ENCODE assay signal across 1 cellular context in the genomic region with DNA sequence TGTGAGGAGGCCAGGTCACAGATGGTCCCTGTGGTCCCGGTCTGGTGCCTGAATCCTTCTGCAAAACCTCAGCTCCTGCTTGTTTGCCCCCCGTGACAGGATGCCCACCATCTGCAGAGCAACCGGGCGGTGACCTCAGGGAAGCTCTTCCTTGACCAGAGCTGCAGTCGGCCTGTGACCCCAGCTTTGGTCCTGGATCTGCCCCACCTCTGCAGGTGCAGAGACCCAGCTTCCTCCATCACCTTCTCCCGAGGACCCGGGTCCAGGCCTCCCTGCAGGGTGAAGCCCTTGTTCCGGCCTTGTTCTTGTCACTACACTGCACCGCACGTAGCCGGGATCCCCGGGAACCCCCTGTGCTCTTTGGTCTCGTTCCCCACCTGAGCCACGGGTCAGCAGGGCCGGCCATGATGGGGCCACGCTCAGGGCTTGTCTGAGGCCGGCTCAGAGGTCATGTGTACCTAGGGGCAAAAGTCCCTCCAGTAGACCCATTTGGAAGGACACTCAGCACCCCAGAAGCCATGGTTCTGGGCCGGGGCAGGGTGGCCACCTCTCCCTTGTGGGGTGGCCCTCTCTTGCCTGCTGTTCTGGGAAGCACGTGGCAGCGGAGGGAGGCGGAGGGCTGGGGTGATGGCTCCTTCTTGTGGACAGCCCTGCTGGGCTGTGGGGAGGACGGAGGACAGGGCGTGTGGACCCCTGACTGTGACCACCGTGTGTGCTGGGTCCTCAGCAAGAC.
A peak's percentile ranks its signal among the peaks of the same experiment; 100 is the strongest.
TF ChIP-seq lines count a peak whose summit lies in the region.

No MANE protein-coding gene starts in this region.

TF ChIP-seq in HepG2, 621 proteins besides CTCF, POLR2A, EP300 and RAD21 (continued from another document and continues in another):
- TF ChIP-seq, protein P1, sequence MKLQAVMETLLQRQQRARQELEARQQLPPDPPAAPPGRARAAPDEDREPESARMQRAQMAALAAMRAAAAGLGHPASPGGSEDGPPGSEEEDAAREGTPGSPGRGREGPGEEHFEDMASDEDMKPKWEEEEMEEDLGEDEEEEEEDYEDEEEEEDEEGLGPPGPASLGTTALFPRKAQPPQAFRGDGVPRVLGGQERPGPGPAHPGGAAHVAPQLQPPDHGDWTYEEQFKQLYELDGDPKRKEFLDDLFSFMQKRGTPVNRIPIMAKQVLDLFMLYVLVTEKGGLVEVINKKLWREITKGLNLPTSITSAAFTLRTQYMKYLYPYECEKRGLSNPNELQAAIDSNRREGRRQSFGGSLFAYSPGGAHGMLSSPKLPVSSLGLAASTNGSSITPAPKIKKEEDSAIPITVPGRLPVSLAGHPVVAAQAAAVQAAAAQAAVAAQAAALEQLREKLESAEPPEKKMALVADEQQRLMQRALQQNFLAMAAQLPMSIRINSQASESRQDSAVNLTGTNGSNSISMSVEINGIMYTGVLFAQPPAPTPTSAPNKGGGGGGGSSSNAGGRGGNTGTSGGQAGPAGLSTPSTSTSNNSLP (IDR thresholded peaks at IDR 0.05; ENCODE audit: low read depth, low read length) = no peak
- TF ChIP-seq SKI (IDR thresholded peaks at IDR 0.05; ENCODE audit: partially characterized antibody) = no peak
- TF ChIP-seq, protein P2, sequence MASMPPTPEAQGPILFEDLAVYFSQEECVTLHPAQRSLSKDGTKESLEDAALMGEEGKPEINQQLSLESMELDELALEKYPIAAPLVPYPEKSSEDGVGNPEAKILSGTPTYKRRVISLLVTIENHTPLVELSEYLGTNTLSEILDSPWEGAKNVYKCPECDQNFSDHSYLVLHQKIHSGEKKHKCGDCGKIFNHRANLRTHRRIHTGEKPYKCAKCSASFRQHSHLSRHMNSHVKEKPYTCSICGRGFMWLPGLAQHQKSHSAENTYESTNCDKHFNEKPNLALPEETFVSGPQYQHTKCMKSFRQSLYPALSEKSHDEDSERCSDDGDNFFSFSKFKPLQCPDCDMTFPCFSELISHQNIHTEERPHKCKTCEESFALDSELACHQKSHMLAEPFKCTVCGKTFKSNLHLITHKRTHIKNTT (CRISPR knock-in tag; IDR thresholded peaks at IDR 0.05) = no peak
- no peak for TF ChIP-seq ZNF616 (CRISPR knock-in tag; IDR thresholded peaks at IDR 0.05; ENCODE audit: low read depth)
- TF ChIP-seq RFX1 (IDR thresholded peaks at IDR 0.05) = no peak
- TF ChIP-seq ZNF432 (CRISPR knock-in tag; IDR thresholded peaks at IDR 0.05; ENCODE audit: borderline replicate concordance) = no peak
- TF ChIP-seq TRIM24 (CRISPR knock-in tag; IDR thresholded peaks at IDR 0.05) = 0 out of 2 replicates have a peak, but pooled peaks have one; percentile 28
- TF ChIP-seq ZNF839 (CRISPR knock-in tag; IDR thresholded peaks at IDR 0.05; ENCODE audit: borderline replicate concordance) = 0 out of 2 replicates have a peak, but pooled peaks have one; percentile 32
- TF ChIP-seq ZNF670 (CRISPR knock-in tag; IDR thresholded peaks at IDR 0.05; ENCODE audit: borderline replicate concordance) = no peak
- TF ChIP-seq, protein P3, sequence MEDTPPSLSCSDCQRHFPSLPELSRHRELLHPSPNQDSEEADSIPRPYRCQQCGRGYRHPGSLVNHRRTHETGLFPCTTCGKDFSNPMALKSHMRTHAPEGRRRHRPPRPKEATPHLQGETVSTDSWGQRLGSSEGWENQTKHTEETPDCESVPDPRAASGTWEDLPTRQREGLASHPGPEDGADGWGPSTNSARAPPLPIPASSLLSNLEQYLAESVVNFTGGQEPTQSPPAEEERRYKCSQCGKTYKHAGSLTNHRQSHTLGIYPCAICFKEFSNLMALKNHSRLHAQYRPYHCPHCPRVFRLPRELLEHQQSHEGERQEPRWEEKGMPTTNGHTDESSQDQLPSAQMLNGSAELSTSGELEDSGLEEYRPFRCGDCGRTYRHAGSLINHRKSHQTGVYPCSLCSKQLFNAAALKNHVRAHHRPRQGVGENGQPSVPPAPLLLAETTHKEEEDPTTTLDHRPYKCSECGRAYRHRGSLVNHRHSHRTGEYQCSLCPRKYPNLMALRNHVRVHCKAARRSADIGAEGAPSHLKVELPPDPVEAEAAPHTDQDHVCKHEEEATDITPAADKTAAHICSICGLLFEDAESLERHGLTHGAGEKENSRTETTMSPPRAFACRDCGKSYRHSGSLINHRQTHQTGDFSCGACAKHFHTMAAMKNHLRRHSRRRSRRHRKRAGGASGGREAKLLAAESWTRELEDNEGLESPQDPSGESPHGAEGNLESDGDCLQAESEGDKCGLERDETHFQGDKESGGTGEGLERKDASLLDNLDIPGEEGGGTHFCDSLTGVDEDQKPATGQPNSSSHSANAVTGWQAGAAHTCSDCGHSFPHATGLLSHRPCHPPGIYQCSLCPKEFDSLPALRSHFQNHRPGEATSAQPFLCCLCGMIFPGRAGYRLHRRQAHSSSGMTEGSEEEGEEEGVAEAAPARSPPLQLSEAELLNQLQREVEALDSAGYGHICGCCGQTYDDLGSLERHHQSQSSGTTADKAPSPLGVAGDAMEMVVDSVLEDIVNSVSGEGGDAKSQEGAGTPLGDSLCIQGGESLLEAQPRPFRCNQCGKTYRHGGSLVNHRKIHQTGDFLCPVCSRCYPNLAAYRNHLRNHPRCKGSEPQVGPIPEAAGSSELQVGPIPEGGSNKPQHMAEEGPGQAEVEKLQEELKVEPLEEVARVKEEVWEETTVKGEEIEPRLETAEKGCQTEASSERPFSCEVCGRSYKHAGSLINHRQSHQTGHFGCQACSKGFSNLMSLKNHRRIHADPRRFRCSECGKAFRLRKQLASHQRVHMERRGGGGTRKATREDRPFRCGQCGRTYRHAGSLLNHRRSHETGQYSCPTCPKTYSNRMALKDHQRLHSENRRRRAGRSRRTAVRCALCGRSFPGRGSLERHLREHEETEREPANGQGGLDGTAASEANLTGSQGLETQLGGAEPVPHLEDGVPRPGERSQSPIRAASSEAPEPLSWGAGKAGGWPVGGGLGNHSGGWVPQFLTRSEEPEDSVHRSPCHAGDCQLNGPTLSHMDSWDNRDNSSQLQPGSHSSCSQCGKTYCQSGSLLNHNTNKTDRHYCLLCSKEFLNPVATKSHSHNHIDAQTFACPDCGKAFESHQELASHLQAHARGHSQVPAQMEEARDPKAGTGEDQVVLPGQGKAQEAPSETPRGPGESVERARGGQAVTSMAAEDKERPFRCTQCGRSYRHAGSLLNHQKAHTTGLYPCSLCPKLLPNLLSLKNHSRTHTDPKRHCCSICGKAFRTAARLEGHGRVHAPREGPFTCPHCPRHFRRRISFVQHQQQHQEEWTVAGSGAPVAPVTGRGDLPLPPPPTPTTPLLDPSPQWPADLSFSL (CRISPR knock-in tag; IDR thresholded peaks at IDR 0.05) = no peak
- TF ChIP-seq ARNTL (CRISPR knock-in tag; IDR thresholded peaks at IDR 0.05) = peak; percentile 40; the same call in 1 of the 2 replicates
- TF ChIP-seq SP1 (IDR thresholded peaks at IDR 0.05) = no peak
- TF ChIP-seq SP1 (CRISPR knock-in tag; IDR thresholded peaks at IDR 0.05) = no peak
- no peak for TF ChIP-seq ZBTB21 (CRISPR knock-in tag; IDR thresholded peaks at IDR 0.05)
- TF ChIP-seq, protein P4, sequence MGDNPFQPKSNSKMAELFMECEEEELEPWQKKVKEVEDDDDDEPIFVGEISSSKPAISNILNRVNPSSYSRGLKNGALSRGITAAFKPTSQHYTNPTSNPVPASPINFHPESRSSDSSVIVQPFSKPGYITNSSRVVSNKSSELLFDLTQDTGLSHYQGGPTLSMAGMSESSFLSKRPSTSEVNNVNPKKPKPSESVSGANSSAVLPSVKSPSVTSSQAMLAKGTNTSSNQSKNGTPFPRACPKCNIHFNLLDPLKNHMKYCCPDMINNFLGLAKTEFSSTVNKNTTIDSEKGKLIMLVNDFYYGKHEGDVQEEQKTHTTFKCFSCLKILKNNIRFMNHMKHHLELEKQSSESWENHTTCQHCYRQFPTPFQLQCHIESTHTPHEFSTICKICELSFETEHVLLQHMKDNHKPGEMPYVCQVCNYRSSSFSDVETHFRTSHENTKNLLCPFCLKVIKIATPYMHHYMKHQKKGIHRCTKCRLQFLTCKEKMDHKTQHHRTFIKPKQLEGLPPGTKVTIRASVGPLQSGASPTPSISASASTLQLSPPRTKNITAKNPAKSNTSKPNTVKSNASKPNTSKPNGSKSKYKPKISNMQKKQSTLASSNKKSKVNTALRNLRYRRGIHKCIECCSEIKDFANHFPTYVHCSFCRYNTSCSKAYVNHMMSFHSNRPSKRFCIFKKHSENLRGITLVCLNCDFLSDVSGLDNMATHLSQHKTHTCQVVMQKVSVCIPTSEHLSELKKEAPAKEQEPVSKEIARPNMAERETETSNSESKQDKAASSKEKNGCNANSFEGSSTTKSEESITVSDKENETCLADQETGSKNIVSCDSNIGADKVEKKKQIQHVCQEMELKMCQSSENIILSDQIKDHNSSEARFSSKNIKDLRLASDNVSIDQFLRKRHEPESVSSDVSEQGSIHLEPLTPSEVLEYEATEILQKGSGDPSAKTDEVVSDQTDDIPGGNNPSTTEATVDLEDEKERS (CRISPR knock-in tag; IDR thresholded peaks at IDR 0.05) = peak; percentile 66
- TF ChIP-seq TMF1 (CRISPR knock-in tag; IDR thresholded peaks at IDR 0.05; ENCODE audit: low read depth) = 0 out of 2 replicates have a peak, but pooled peaks have one; percentile 49
- peak in 1 of 2 experiments; percentile 78; a peak in 3 of 4 replicates for TF ChIP-seq NR2F1 (CRISPR knock-in tag; IDR thresholded peaks at IDR 0.05)
- TF ChIP-seq ZFP36L1 (CRISPR knock-in tag; IDR thresholded peaks at IDR 0.05) = no peak
- TF ChIP-seq JUND (CRISPR knock-in tag; IDR thresholded peaks at IDR 0.05) = no peak
- TF ChIP-seq PHF21A (CRISPR knock-in tag; IDR thresholded peaks at IDR 0.05) = peak; percentile 69; the same call in 1 of the 2 replicates
- TF ChIP-seq, protein P5, sequence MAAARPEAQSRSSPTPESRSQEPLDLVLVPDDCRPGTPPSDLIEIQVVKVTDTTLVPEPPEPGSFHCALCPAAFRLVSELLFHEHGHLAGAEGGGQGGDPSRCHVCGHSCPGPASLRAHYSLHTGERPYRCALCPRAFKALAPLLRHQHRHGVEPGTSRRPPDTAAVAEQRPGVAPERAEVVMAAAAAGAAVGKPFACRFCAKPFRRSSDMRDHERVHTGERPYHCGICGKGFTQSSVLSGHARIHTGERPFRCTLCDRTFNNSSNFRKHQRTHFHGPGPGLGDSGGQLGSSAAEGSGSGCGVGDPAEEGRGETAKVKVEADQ (CRISPR knock-in tag; IDR thresholded peaks at IDR 0.05; ENCODE audit: borderline replicate concordance) = no peak
- TF ChIP-seq ZSCAN12 (CRISPR knock-in tag; IDR thresholded peaks at IDR 0.05) = no peak
- no peak for TF ChIP-seq ELF4 (CRISPR knock-in tag; IDR thresholded peaks at IDR 0.05; ENCODE audit: borderline replicate concordance)
- 0 out of 2 replicates have a peak, but pooled peaks have one; percentile 53 for TF ChIP-seq ZNF607 (CRISPR knock-in tag; IDR thresholded peaks at IDR 0.05; ENCODE audit: borderline replicate concordance)
- peak; percentile 74; the same call in 1 of the 2 replicates for TF ChIP-seq MTA1 (CRISPR knock-in tag; IDR thresholded peaks at IDR 0.05; ENCODE audit: borderline replicate concordance)
- TF ChIP-seq, protein P6, sequence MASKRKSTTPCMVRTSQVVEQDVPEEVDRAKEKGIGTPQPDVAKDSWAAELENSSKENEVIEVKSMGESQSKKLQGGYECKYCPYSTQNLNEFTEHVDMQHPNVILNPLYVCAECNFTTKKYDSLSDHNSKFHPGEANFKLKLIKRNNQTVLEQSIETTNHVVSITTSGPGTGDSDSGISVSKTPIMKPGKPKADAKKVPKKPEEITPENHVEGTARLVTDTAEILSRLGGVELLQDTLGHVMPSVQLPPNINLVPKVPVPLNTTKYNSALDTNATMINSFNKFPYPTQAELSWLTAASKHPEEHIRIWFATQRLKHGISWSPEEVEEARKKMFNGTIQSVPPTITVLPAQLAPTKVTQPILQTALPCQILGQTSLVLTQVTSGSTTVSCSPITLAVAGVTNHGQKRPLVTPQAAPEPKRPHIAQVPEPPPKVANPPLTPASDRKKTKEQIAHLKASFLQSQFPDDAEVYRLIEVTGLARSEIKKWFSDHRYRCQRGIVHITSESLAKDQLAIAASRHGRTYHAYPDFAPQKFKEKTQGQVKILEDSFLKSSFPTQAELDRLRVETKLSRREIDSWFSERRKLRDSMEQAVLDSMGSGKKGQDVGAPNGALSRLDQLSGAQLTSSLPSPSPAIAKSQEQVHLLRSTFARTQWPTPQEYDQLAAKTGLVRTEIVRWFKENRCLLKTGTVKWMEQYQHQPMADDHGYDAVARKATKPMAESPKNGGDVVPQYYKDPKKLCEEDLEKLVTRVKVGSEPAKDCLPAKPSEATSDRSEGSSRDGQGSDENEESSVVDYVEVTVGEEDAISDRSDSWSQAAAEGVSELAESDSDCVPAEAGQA (IDR thresholded peaks at IDR 0.05; ENCODE audit: low read depth) = 0 out of 2 replicates have a peak, but pooled peaks have one; percentile 19
- TF ChIP-seq, protein P6 (CRISPR knock-in tag; IDR thresholded peaks at IDR 0.05; ENCODE audit: borderline replicate concordance) = no peak
- TF ChIP-seq ONECUT2 (CRISPR knock-in tag; IDR thresholded peaks at IDR 0.05) = no peak
- TF ChIP-seq, protein P7, sequence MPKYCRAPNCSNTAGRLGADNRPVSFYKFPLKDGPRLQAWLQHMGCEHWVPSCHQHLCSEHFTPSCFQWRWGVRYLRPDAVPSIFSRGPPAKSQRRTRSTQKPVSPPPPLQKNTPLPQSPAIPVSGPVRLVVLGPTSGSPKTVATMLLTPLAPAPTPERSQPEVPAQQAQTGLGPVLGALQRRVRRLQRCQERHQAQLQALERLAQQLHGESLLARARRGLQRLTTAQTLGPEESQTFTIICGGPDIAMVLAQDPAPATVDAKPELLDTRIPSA (CRISPR knock-in tag; IDR thresholded peaks at IDR 0.05; ENCODE audit: borderline replicate concordance) = no peak
- TF ChIP-seq TGIF2 (CRISPR knock-in tag; IDR thresholded peaks at IDR 0.05) = no peak
- no peak for TF ChIP-seq ZNF17 (CRISPR knock-in tag; IDR thresholded peaks at IDR 0.05)
- TF ChIP-seq, protein P8, sequence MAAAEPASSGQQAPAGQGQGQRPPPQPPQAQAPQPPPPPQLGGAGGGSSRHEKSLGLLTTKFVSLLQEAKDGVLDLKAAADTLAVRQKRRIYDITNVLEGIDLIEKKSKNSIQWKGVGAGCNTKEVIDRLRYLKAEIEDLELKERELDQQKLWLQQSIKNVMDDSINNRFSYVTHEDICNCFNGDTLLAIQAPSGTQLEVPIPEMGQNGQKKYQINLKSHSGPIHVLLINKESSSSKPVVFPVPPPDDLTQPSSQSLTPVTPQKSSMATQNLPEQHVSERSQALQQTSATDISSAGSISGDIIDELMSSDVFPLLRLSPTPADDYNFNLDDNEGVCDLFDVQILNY (CRISPR knock-in tag; conservative IDR thresholded peaks at IDR 0.05) = no peak
